ENCODE assay signal across 8 cellular contexts in the genomic region with DNA sequence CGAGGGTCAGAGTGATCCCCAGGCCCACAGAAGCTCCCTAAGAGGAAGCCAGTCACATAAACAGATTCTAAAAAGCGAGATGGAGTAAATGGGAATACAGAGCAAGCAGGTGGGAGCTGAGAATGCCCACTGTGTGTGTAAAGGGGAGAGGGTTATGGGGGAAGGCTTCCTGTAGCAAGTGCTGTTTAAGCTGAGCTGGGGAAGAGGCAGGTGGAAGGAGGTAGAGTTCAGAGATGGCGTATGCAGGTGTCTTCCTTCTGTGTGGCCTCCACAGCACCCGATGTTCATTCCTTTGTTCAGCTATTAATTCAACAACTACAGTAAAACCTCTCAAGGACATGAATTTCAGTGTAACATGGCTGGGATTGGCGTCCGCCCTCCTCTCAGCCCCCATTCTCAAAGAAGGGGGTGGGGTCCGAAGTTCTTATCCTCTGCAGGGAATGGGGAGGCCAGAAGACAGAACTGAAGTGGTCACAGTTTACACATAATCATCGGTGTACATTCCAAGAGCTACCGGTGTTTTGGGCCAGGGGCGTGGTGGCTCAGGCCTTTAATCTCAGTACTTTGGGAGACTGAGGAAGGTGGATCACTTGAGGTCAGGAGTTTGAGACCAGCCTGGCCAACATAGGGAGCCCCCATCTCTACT. TPM values are rescaled to one million over a fixed set of nuclear protein-coding genes. Genes with fewer than 3 reads are reported as not detected.
DNase-seq lines count a peak whose midpoint lies in the region; ATAC-seq and TF ChIP-seq lines count a peak whose summit lies in the region.

No MANE protein-coding gene starts in this region.

- H3K4me1 ChIP-seq in heart right ventricle (peaks cover 0 to 64% (median 34%) of the 10 kb centered on the region in 9 donors), lower lobe of right lung (peaks cover 37% of the 10 kb centered on the region), urinary bladder (ENCODE audit: insufficient read depth) (no peaks in the 10 kb centered on the region)

- in situ Hi-C loops in astrocyte of the cerebellum (cut with HindIII; ENCODE audit: low sequenced_read_pairs) = no loop called here

- H3K9me3 ChIP-seq in heart right ventricle (peaks cover 0 to 5% (median 0%) of the 10 kb centered on the region in 11 donors), lower lobe of right lung (no peaks in the 10 kb centered on the region)

- no peak for TF ChIP-seq CTCF in heart right ventricle (IDR thresholded peaks at IDR 0.05)
- TF ChIP-seq CTCF in astrocyte of the cerebellum (IDR thresholded peaks at IDR 0.05; ENCODE audit: low read depth, low read length, missing control alignments) = no peak
- TF ChIP-seq CTCF in lower lobe of right lung (IDR thresholded peaks at IDR 0.05) = no peak

- H3K27ac ChIP-seq in heart right ventricle = peak overlapping the region in 9 of 10 donors; percentile 84 to 97 (median 92)
- peak overlapping the region; percentile 87 for H3K27ac ChIP-seq in lower lobe of right lung
- no peak overlapping the region for H3K27ac ChIP-seq in urinary bladder (ENCODE audit: low read depth)

- H3K27me3 ChIP-seq in heart right ventricle (no peaks in the 10 kb centered on the region), lower lobe of right lung (ENCODE audit: low read depth) (no peaks in the 10 kb centered on the region)

- peaks cover 0 to 9% (median 0%) of the 10 kb centered on the region in 9 donors for H3K36me3 ChIP-seq in heart right ventricle
- H3K36me3 ChIP-seq in lower lobe of right lung = peaks cover 8% of the 10 kb centered on the region
- H3K36me3 ChIP-seq in urinary bladder (ENCODE audit: insufficient read depth) = no peaks in the 10 kb centered on the region

- no peak for ATAC-seq in heart right ventricle
- ATAC-seq in lower lobe of right lung = no peak

- WGBS in heart right ventricle, 2 donors = 66 to 73% methylated on average over 10 of the region's 10 CpGs
- whole genome bisulfite sequencing in urinary bladder = 62% methylated on average over 10 of the region's 10 CpGs

- DNase-seq in heart right ventricle = no peak
- no peak for DNase-seq in cardiac septum (ENCODE audit: low spot score)
- DNase-seq in astrocyte of the cerebellum (ENCODE audit: low read depth) = no peak
- no peak for DNase-seq in lower lobe of right lung
- DNase-seq in AG08396 (ENCODE audit: low spot score) = no peak
- DNase-seq in NAMALWA (ENCODE audit: low spot score) = no peak
- no peak for DNase-seq in DMS153 (lab: John Stamatoyannopoulos, UW)

- intact Hi-C loops in heart right ventricle (cut with DNase I) = loop anchor here in 3 of 10 donors (2.0 to 5.0 kb wide), 3 partner anchors 39 to 89 kb away; partner anchors contain the start of gene POLR3E (in 1 of the 3)
- intact Hi-C loops in cardiac septum (cut with DNase I) = loop anchor here (2.0 to 10.0 kb wide), 2 partner anchors 17 to 1053 kb away; partner anchors contain the start of genes DNAH3 and LDAF1
- intact Hi-C loops in lower lobe of right lung (cut with DNase I) = no loop called here

- H3K4me3 ChIP-seq in heart right ventricle (peak overlapping the region; percentile 74 to 97 (median 88)), astrocyte of the cerebellum (ENCODE audit: low read depth, low read length) (peak overlapping the region; percentile 83), lower lobe of right lung (peak overlapping the region; percentile 99), urinary bladder (ENCODE audit: low read depth, low read length) (peak overlapping the region; percentile 77)

RNA-seq across cellular contexts. Expression of gene EEF2K, which starts 1.8 kb away (rescaled TPM):
- total RNA-seq in heart right ventricle = 10 to 100 TPM; 17.2 to 38.9 (median 23.2) TPM
- 10 to 100 TPM in 1 of 2 donors, 1 to 10 TPM in 1; 5.1 to 10.3 TPM for polyA plus RNA-seq in heart right ventricle
- total RNA-seq in cardiac septum = 16.2 TPM
- 35.2 TPM for total RNA-seq in lower lobe of right lung
- 37.2 TPM for total RNA-seq in urinary bladder
- 26.6 TPM for polyA plus RNA-seq in urinary bladder

RNA-seq across cellular contexts. Expression of gene SDR42E2, which starts 45.5 kb away (rescaled TPM):
- total RNA-seq in heart right ventricle = under 1 TPM in 1 of 10 donors, not detected in 9; 0.09 TPM
- polyA plus RNA-seq in heart right ventricle = under 1 TPM in 1 of 2 donors, not detected in 1; 0.15 TPM
- not detected for total RNA-seq in cardiac septum
- total RNA-seq in lower lobe of right lung = 0.24 TPM
- not detected for total RNA-seq in urinary bladder
- not detected for polyA plus RNA-seq in urinary bladder
